ENCODE assay signal across 1 cellular context in genomic region chr7:116249969-116250553, GRCh38.
TF ChIP-seq lines count a peak whose summit lies in the region.

No MANE protein-coding gene starts in this region.

TF ChIP-seq in K562, 482 proteins besides CTCF, POLR2A, EP300 and RAD21 (continued from another document):
- TF ChIP-seq CTCFL (IDR thresholded peaks at IDR 0.05; ENCODE audit: borderline replicate concordance, insufficient read depth, low read depth, low read length, poor library complexity, severe bottlenecking) (peak; percentile 70), ZNF280B (CRISPR knock-in tag; IDR thresholded peaks at IDR 0.05) (no peak), RUNX1 (IDR thresholded peaks at IDR 0.05; ENCODE audit: low read depth) (no peak), THAP7 (CRISPR knock-in tag; IDR thresholded peaks at IDR 0.05) (no peak), MLX (CRISPR knock-in tag; conservative IDR thresholded peaks at IDR 0.05) (no peak), ZNF197 (CRISPR knock-in tag; IDR thresholded peaks at IDR 0.05; ENCODE audit: low read depth) (no peak), TCFL5 (CRISPR knock-in tag; conservative IDR thresholded peaks at IDR 0.05) (no peak), U2AF2 (optimal IDR thresholded peaks at IDR 0.05; ENCODE audit: low read depth, low read length) (no peak), ZNF75A (CRISPR knock-in tag; IDR thresholded peaks at IDR 0.05) (no peak), CEBPB (tag; IDR thresholded peaks at IDR 0.05) (peak; percentile 44; the same call in 1 of the 2 replicates), PURB (CRISPR knock-in tag; IDR thresholded peaks at IDR 0.05; ENCODE audit: low read depth) (no peak), MAZ (CRISPR knock-in tag; conservative IDR thresholded peaks at IDR 0.05 in 1 of 2, IDR thresholded peaks at IDR 0.05 in 1 of 2) (no peak), ATF1 (CRISPR knock-in tag; IDR thresholded peaks at IDR 0.05) (no peak), ATF1 (tag; IDR thresholded peaks at IDR 0.05) (no peak), ILF3 (IDR thresholded peaks at IDR 0.05; ENCODE audit: borderline replicate concordance) (no peak), SMC3 (conservative IDR thresholded peaks at IDR 0.05; ENCODE audit: insufficient read depth, low read depth, low read length) (peak; percentile 63), HDAC6 (IDR thresholded peaks at IDR 0.05; ENCODE audit: low read depth, low read length) (no peak), ELF1 (tag; IDR thresholded peaks at IDR 0.05) (no peak), ATF7 (IDR thresholded peaks at IDR 0.05) (no peak), ZNF143 (CRISPR knock-in tag; IDR thresholded peaks at IDR 0.05) (no peak), ZNF277 (CRISPR knock-in tag; IDR thresholded peaks at IDR 0.05; ENCODE audit: borderline replicate concordance) (no peak)
